ENCODE assay signal across 6 cellular contexts in genomic region chr1:156194300-156194652, GRCh38. TPM values are rescaled to one million over a fixed set of nuclear protein-coding genes. Genes with fewer than 3 reads are reported as not detected.
DNase-seq lines count a peak whose midpoint lies in the region; TF ChIP-seq lines count a peak whose summit lies in the region.

No MANE protein-coding gene starts in this region.

- CTCF ChIA-PET in CD4-positive, alpha-beta memory T cell (lab: Charles Lee; ENCODE audit: partially characterized antibody), result interaction anchor here (0.8 to 2.0 kb wide), 4 partner anchors 19 to 66 kb away, joined by 3 to 8 read pairs (median 4); partner anchors contain the start of gene PMF1

- H3K9me3 Mint-ChIP-seq in CD4-positive, alpha-beta memory T cell, result no peaks in the 10 kb centered on the region

- H3K9ac ChIP-seq in MM.1S (ENCODE audit: low read length) (peak overlapping the region; percentile 67), stomach smooth muscle (ENCODE audit: low read length in 2 of 2) (peak overlapping the region; percentile 80 to 90)

- H3K27ac Mint-ChIP-seq in CD4-positive, alpha-beta memory T cell, result peak overlapping the region; percentile 75 to 97 (median 96)

- peak overlapping the region; percentile 79 for H3K27ac ChIP-seq in CD4-positive, alpha-beta memory T cell (ENCODE audit: low read depth, low read length)
- peak overlapping the region; percentile 77; the same call in 1 of the 2 replicates for H3K27ac ChIP-seq in MM.1S (ENCODE audit: low read length)
- H3K27ac ChIP-seq in stomach smooth muscle (ENCODE audit: low read length), result peak overlapping the region; percentile 76

- H3K27me3 Mint-ChIP-seq in CD4-positive, alpha-beta memory T cell, result no peaks in the 10 kb centered on the region

- DNase-seq in CD4-positive, alpha-beta memory T cell, result peak in 1 of 5 donors; percentile 52
- DNase-seq in MM.1S, result no peak
- DNase-seq in fibroblast of peridontal ligament (ENCODE audit: extremely low read depth), result peak; percentile 9
- no peak for DNase-seq in SKM-1 treated with dmso at 0.1 percent for 144 hours (lab: John Stamatoyannopoulos, UW; ENCODE audit: unreplicated experiment)
- no peak for DNase-seq in AG20443 (ENCODE audit: low spot score)

- H3K4me3 ChIP-seq in CD4-positive, alpha-beta memory T cell (ENCODE audit: low read length in 2 of 2), result peak overlapping the region; percentile 88 to 92
- H3K4me3 ChIP-seq in MM.1S (ENCODE audit: low read length) (peak overlapping the region; percentile 85), stomach smooth muscle (ENCODE audit: low read length in 2 of 2) (peak overlapping the region; percentile 93 to 99)

- no peaks in the 10 kb centered on the region for H4K20me1 ChIP-seq in MM.1S (ENCODE audit: insufficient read depth, low read length)

- peak overlapping the region; percentile 93 to 99 (median 96) for H3K4me3 Mint-ChIP-seq in CD4-positive, alpha-beta memory T cell

- H3K36me3 ChIP-seq in CD4-positive, alpha-beta memory T cell (ENCODE audit: insufficient read depth, low read length), result peaks cover 6% of the 10 kb centered on the region
- 0 out of 2 replicates have a peak, but pooled peaks cover 5% of the 10 kb centered on the region for H3K36me3 ChIP-seq in MM.1S (replicated peaks; ENCODE audit: insufficient read depth, low read length)
- peaks cover 0 to 12% of the 10 kb centered on the region in 2 donors for H3K36me3 ChIP-seq in stomach smooth muscle (ENCODE audit: control insufficient read depth in 2 of 2, insufficient read depth in 2 of 2, low read length in 2 of 2)

- H3K4me1 ChIP-seq in CD4-positive, alpha-beta memory T cell (ENCODE audit: insufficient read depth, low read length), result peaks cover 54% of the 10 kb centered on the region
- H3K4me1 ChIP-seq in MM.1S (ENCODE audit: low read length) (peaks cover 21% of the 10 kb centered on the region), stomach smooth muscle (ENCODE audit: control insufficient read depth, insufficient read depth, low read length) (peaks cover 18% of the 10 kb centered on the region)

- H2AFZ ChIP-seq in MM.1S (ENCODE audit: low read length), result 0 out of 2 replicates have a peak overlapping the region, but pooled peaks have one; percentile 3

- H3F3A ChIP-seq in MM.1S (ENCODE audit: insufficient read depth, low read length), result peaks cover 22% of the 10 kb centered on the region

- TF ChIP-seq CTCF in MM.1S (IDR thresholded peaks at IDR 0.05; ENCODE audit: low read length), result no peak

- POLR2A ChIA-PET in CD4-positive, alpha-beta memory T cell (lab: Charles Lee; ENCODE audit: partially characterized antibody), result interaction anchor here (1.0 to 2.5 kb wide), 7 partner anchors 18 to 307 kb away, joined by 3 to 54 read pairs (median 4); partner anchors contain the start of genes LMNA and PMF1

- no peaks in the 10 kb centered on the region for H3K9me3 ChIP-seq in CD4-positive, alpha-beta memory T cell (ENCODE audit: control insufficient read depth in 1 of 2, low read length in 2 of 2)
- H3K9me3 ChIP-seq in MM.1S (replicated peaks; ENCODE audit: insufficient read depth, low read length) (no peaks in the 10 kb centered on the region), stomach smooth muscle (ENCODE audit: control insufficient read depth in 2 of 2, low read length in 2 of 2) (no peaks in the 10 kb centered on the region)

- H3K4me2 ChIP-seq in MM.1S (ENCODE audit: low read depth, low read length), result peak overlapping the region; percentile 90

- peaks cover 11 to 26% of the 10 kb centered on the region in 2 donors for H3K36me3 Mint-ChIP-seq in CD4-positive, alpha-beta memory T cell

- H3K79me2 ChIP-seq in MM.1S (ENCODE audit: low read length), result peaks cover 60% of the 10 kb centered on the region

- H3K9me2 ChIP-seq in MM.1S (replicated peaks; ENCODE audit: insufficient read depth, low read length), result no peaks in the 10 kb centered on the region

- peaks cover 30 to 64% (median 45%) of the 10 kb centered on the region in 4 donors for H3K4me1 Mint-ChIP-seq in CD4-positive, alpha-beta memory T cell

- H3K27me3 ChIP-seq in CD4-positive, alpha-beta memory T cell (ENCODE audit: insufficient read depth, low read length), result no peaks in the 10 kb centered on the region
- H3K27me3 ChIP-seq in MM.1S (replicated peaks; ENCODE audit: insufficient read depth, low read length), result no peaks in the 10 kb centered on the region
- no peaks in the 10 kb centered on the region for H3K27me3 ChIP-seq in stomach smooth muscle (ENCODE audit: control insufficient read depth in 1 of 2, insufficient read depth in 2 of 2, low read length in 2 of 2)

- intact Hi-C loops in CD4-positive, alpha-beta memory T cell (cut with micrococcal nuclease), result loop anchor here (5.0 kb wide), 1 partner anchor 33 kb away; no protein-coding TSS in a partner anchor

RNA-seq across cellular contexts. Expression of gene SLC25A44, which starts 0.4 kb away (rescaled TPM):
- 10 to 100 TPM; 21.2 to 23.3 TPM for total RNA-seq in CD4-positive, alpha-beta memory T cell
- 10 to 100 TPM in 1 of 2 donors, 1 to 10 TPM in 1; 9.8 to 15.3 TPM for polyA plus RNA-seq in CD4-positive, alpha-beta memory T cell

RNA-seq across cellular contexts. Expression of gene PMF1, which starts 18.5 kb away (rescaled TPM):
- total RNA-seq in CD4-positive, alpha-beta memory T cell, result 10 to 100 TPM; 39.0 to 40.2 TPM
- polyA plus RNA-seq in CD4-positive, alpha-beta memory T cell, result 100 to 1,000 TPM in 1 of 2 donors, 10 to 100 TPM in 1; 73.3 to 106 TPM

RNA-seq across cellular contexts. Expression of gene SEMA4A, which starts 40.9 kb away (rescaled TPM):
- total RNA-seq in CD4-positive, alpha-beta memory T cell, result 1 to 10 TPM; 1.2 TPM
- polyA plus RNA-seq in CD4-positive, alpha-beta memory T cell, result 1 to 10 TPM in 1 of 2 donors, under 1 TPM in 1; 0.88 to 1.3 TPM

RNA-seq across cellular contexts. Expression of gene BGLAP, which starts 47.7 kb away (rescaled TPM):
- total RNA-seq in CD4-positive, alpha-beta memory T cell, result 1 to 10 TPM; 7.2 to 7.7 TPM
- not detected for polyA plus RNA-seq in CD4-positive, alpha-beta memory T cell

RNA-seq across cellular contexts. Expression of gene PAQR6, which starts 53.6 kb away (rescaled TPM):
- total RNA-seq in CD4-positive, alpha-beta memory T cell, result 1 to 10 TPM; 1.7 to 1.9 TPM
- under 1 TPM; 0.11 to 0.22 TPM for polyA plus RNA-seq in CD4-positive, alpha-beta memory T cell
